9 cellular contexts compared by ENCODE assay signal in the genomic region with DNA sequence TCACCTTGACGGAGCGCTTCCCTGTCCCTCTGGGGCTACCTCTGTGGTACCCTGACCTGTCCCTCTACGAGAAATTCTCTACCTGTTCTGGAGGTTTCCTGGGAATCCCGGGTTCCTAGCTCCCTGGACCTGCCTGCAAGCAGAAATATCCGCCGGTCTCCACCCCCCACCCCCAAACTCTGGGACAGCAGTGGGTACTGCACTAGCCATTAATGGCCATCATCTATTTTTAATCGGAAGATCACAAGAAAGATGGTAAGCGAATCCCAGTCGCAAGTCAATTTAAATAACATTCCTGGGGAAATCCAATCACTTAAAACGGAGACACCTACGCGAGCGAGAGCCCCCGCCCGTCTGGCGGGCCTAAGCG. TPM values are rescaled to one million over a fixed set of nuclear protein-coding genes. Genes with fewer than 3 reads are reported as not detected.
DNase-seq lines count a peak whose midpoint lies in the region; ATAC-seq, FAIRE-seq and TF ChIP-seq lines count a peak whose summit lies in the region.
"Had no signal": no experiment of that assay in that cellular context is flagged by ENCODE, and none has a peak within 500 bp of the region (broad histone marks: within the 10 kb centered on the region; RNA-seq: fewer than 3 reads in every experiment).

No MANE protein-coding gene starts in this region.

- intact Hi-C loops in pancreas (cut with DNase I), result no loop called here

- DNase-seq in CD8-positive, alpha-beta memory T cell, result no peak
- no peak for DNase-seq in epithelial cell of esophagus (ENCODE audit: low read depth)
- DNase-seq in pancreas, result no peak
- no peak for DNase-seq in frontal cortex (ENCODE audit: low spot score in 2 of 2)
- no peak for DNase-seq in NCI-H2196 treated with DMSO at 0.1 percent for 48 hours (lab: John Stamatoyannopoulos, UW; ENCODE audit: unreplicated experiment)
- no peak for DNase-seq in stimulated activated CD8-positive, alpha-beta memory T cell treated with anti-CD3 and anti-CD28 coated beads, Interleukin-4, amount 100 ng/mL, for 48 hours

- H4K20me1 ChIP-seq in OCI-LY3 (ENCODE audit: insufficient read depth, low read length), result no peaks in the 10 kb centered on the region

- peak overlapping the region; percentile 71 for H3K4me2 ChIP-seq in OCI-LY3 (ENCODE audit: low read length)

- H3K27ac Mint-ChIP-seq in CD8-positive, alpha-beta memory T cell, result no peak overlapping the region

- H3K4me1 ChIP-seq in CD8-positive, alpha-beta memory T cell (ENCODE audit: insufficient read depth, low read length), result peaks cover 23% of the 10 kb centered on the region
- H3K4me1 ChIP-seq in OCI-LY3 (ENCODE audit: low read length) (no peaks in the 10 kb centered on the region), pancreas (peaks cover 5 to 14% (median 10%) of the 10 kb centered on the region in 3 donors)

- H3K36me3 Mint-ChIP-seq in CD8-positive, alpha-beta memory T cell, result no peaks in the 10 kb centered on the region

- TF ChIP-seq CTCF in OCI-LY3 (IDR thresholded peaks at IDR 0.05; ENCODE audit: low read depth, low read length), result no peak
- no peak for TF ChIP-seq CTCF in epithelial cell of esophagus (IDR thresholded peaks at IDR 0.05; ENCODE audit: insufficient read depth, low read depth, low read length, missing control alignments)
- TF ChIP-seq CTCF in pancreas (IDR thresholded peaks at IDR 0.05), result no peak

- H2AFZ ChIP-seq in OCI-LY3 (ENCODE audit: low read depth, low read length), result peak overlapping the region; percentile 75; the same call in 1 of the 2 replicates

- FAIRE-seq in pancreas (lab: Jason Lieb, UNC), result no peak
- FAIRE-seq in frontal cortex (lab: Jason Lieb, UNC), result no peak

- H3K27me3 Mint-ChIP-seq in CD8-positive, alpha-beta memory T cell, result peaks cover 24 to 57% of the 10 kb centered on the region in 2 donors

- no peaks in the 10 kb centered on the region for H3K79me2 ChIP-seq in OCI-LY3 (ENCODE audit: low read length)

- peak overlapping the region; percentile 73 for H3K9ac ChIP-seq in OCI-LY3 (ENCODE audit: low read length)

- no peaks in the 10 kb centered on the region for H3K36me3 ChIP-seq in CD8-positive, alpha-beta memory T cell (ENCODE audit: insufficient read depth, low read length)
- H3K36me3 ChIP-seq in OCI-LY3 (replicated peaks; ENCODE audit: low read depth, low read length) (no peaks in the 10 kb centered on the region), pancreas (no peaks in the 10 kb centered on the region)

- CTCF ChIA-PET in CD8-positive, alpha-beta memory T cell (lab: Charles Lee), result no interaction called here

- no peak overlapping the region for H3K27ac ChIP-seq in CD8-positive, alpha-beta memory T cell (ENCODE audit: low read depth, low read length)
- no peak overlapping the region for H3K27ac ChIP-seq in OCI-LY3 (ENCODE audit: low read length)
- H3K27ac ChIP-seq in pancreas, result no peak overlapping the region

- H3K4me3 ChIP-seq in CD8-positive, alpha-beta memory T cell (ENCODE audit: low read length), result peak overlapping the region; percentile 50
- H3K4me3 ChIP-seq in OCI-LY3 (ENCODE audit: low read length) (peak overlapping the region; percentile 85), epithelial cell of esophagus (ENCODE audit: low read length) (peak overlapping the region; percentile 18), pancreas (peak overlapping the region; percentile 18 to 60 (median 48))

- peaks cover 29% of the 10 kb centered on the region for H3K27me3 ChIP-seq in CD8-positive, alpha-beta memory T cell (ENCODE audit: insufficient read depth, low read length, poor library complexity, severe bottlenecking)
- H3K27me3 ChIP-seq in OCI-LY3 (ENCODE audit: low read depth, low read length) (peaks cover 10% of the 10 kb centered on the region; the same call in 1 of the 2 replicates), pancreas (peaks cover 0 to 27% (median 16%) of the 10 kb centered on the region in 4 donors)

- ATAC-seq in pancreas (peak in 3 of 4 donors; percentile 4 to 33 (median 6)), GM19463 (IDR thresholded peaks at IDR 0.05; ENCODE audit: unreplicated experiment) (no peak)

- no peaks in the 10 kb centered on the region for H3K9me3 ChIP-seq in CD8-positive, alpha-beta memory T cell (ENCODE audit: low read length)
- H3K9me3 ChIP-seq in OCI-LY3 (ENCODE audit: insufficient read depth, low read length) (no peaks in the 10 kb centered on the region), pancreas (no peaks in the 10 kb centered on the region)

- peaks cover 14 to 21% (median 17%) of the 10 kb centered on the region in 3 donors for H3K4me1 Mint-ChIP-seq in CD8-positive, alpha-beta memory T cell

- 8 to 9% methylated on average over 17 of the region's 17 CpGs for WGBS in pancreas, 2 donors

- H3K9me3 Mint-ChIP-seq in CD8-positive, alpha-beta memory T cell, result peaks cover 0 to 2% (median 0%) of the 10 kb centered on the region in 5 donors

- peak overlapping the region; percentile 59 to 88 (median 75) for H3K4me3 Mint-ChIP-seq in CD8-positive, alpha-beta memory T cell

- POLR2A ChIA-PET in CD8-positive, alpha-beta memory T cell (lab: Charles Lee), result no interaction called here

RNA-seq across cellular contexts. Expression of a gene that starts 0.4 kb away (rescaled TPM):
- not detected for total RNA-seq in CD8-positive, alpha-beta memory T cell
- polyA plus RNA-seq in CD8-positive, alpha-beta memory T cell, result not detected
- total RNA-seq in pancreas (under 1 TPM; 0.09 to 0.76 (median 0.25) TPM), frontal cortex (7.7 TPM)
- polyA plus RNA-seq in pancreas, result 1 to 10 TPM in 1 of 2 donors, under 1 TPM in 1; 0.23 to 2.0 TPM
- total RNA-seq: glomerular endothelial cell had no signal

Comparison
In these comparisons a context has a peak if more than half of its experiments do, and no peak if none do; other contexts are left out.
1. H3K4me3 ChIP-seq: peak in every context shown above with its lines; median percentile 85 in OCI-LY3; 50 in CD8-positive, alpha-beta memory T cell; 48 in pancreas; 18 in epithelial cell of esophagus.